Comparison of ENCODE assay signal across 8 cellular contexts in genomic region chr19:12294308-12295158, GRCh38. TPM values are rescaled to one million over a fixed set of nuclear protein-coding genes. Genes with fewer than 3 reads are reported as not detected.
DNase-seq lines count a peak whose midpoint lies in the region; ATAC-seq, FAIRE-seq and TF ChIP-seq lines count a peak whose summit lies in the region.

Gene ZNF44 (minus strand): TSS chr19:12294883. CDS start chr19:12294694, 189 bp downstream.

- ATAC-seq in HG02763 (IDR thresholded peaks at IDR 0.05; ENCODE audit: unreplicated experiment) (peak; percentile 92), T-helper 17 cell (peak; percentile 98), right cardiac atrium (peak; percentile 99)

- no peak for TF ChIP-seq CTCF in uterus (IDR thresholded peaks at IDR 0.05)

- peak within 1 kb of the TSS; percentile 96 for H3K27ac Mint-ChIP-seq in T-helper 17 cell

- FAIRE-seq in GM12891 (lab: Jason Lieb, UNC) = peak; percentile 95

- H3K27me3 Mint-ChIP-seq in T-helper 17 cell = no peaks in the 10 kb centered on the region

- intact Hi-C loops in right cardiac atrium (cut with DNase I) = no loop called here
- intact Hi-C loops in uterus (cut with DNase I; ENCODE audit: low total_unique reads) = no loop called here

- H3K4me1 Mint-ChIP-seq in T-helper 17 cell = peaks cover 30% of the 10 kb centered on the region

- no peaks in the 10 kb centered on the region for H3K36me3 ChIP-seq in uterus

- H3K9me3 ChIP-seq in T-helper 17 cell (ENCODE audit: control insufficient read depth, low read length, poor library complexity, severe bottlenecking) = no peaks in the 10 kb centered on the region
- no peaks in the 10 kb centered on the region for H3K9me3 ChIP-seq in right cardiac atrium (ENCODE audit: control insufficient read depth, low read length)
- no peaks in the 10 kb centered on the region for H3K9me3 ChIP-seq in uterus

- no peaks in the 10 kb centered on the region for H3K27me3 ChIP-seq in right cardiac atrium (ENCODE audit: control insufficient read depth, insufficient read depth)
- no peaks in the 10 kb centered on the region for H3K27me3 ChIP-seq in uterus

- DNase-seq in GM12891 (ENCODE audit: insufficient read length, low spot score) (peak; percentile 92), NCI-H1436 (lab: John Stamatoyannopoulos, UW) (peak; percentile 72), T-helper 17 cell (peak; percentile 77 to 89 (median 87)), anterior cingulate cortex (lab: John Stamatoyannopoulos, UW) (peak; percentile 58 to 99 (median 96)), right cardiac atrium (peak; percentile 97 to 99 (median 99)), pulmonary artery endothelial cell (ENCODE audit: low read depth, low spot score) (peak; percentile 77), uterus (peak; percentile 97 to 98)

- peaks cover 4% of the 10 kb centered on the region for H3K36me3 Mint-ChIP-seq in T-helper 17 cell (ENCODE audit: low read depth)

- under 1% methylated on average over 64 of the region's 64 CpGs for WGBS in right cardiac atrium

- H3K4me3 Mint-ChIP-seq in T-helper 17 cell = peak within 1 kb of the TSS; percentile 98

- H3K4me1 ChIP-seq in right cardiac atrium (ENCODE audit: control insufficient read depth, insufficient read depth, low read length) = peaks cover 7% of the 10 kb centered on the region
- H3K4me1 ChIP-seq in uterus = peaks cover 0 to 6% of the 10 kb centered on the region in 2 donors

- TF ChIP-seq POLR2A in GM12891 (IDR thresholded peaks at IDR 0.05; ENCODE audit: low read depth, low read length) = peak; percentile 58; the same call in 1 of the 2 replicates
- TF ChIP-seq POLR2A in uterus (IDR thresholded peaks at IDR 0.05) = peak; percentile 63 to 81

- H3K27ac ChIP-seq in right cardiac atrium (ENCODE audit: low read length) (peak within 1 kb of the TSS; percentile 82), uterus (peak within 1 kb of the TSS; percentile 78 to 86)

- H3K4me3 ChIP-seq in right cardiac atrium (ENCODE audit: low read length) (peak within 1 kb of the TSS; percentile 47), uterus (peak within 1 kb of the TSS; percentile 58 to 84)

TF ChIP-seq in GM12891, 5 proteins besides CTCF, POLR2A, EP300 and RAD21:
- TF ChIP-seq POLR2AphosphoS5 (IDR thresholded peaks at IDR 0.05; ENCODE audit: low read depth, low read length) = peak; percentile 48; the same call in 1 of the 2 replicates
- peak; percentile 35; the same call in 1 of the 2 replicates for TF ChIP-seq SPI1 (IDR thresholded peaks at IDR 0.05; ENCODE audit: low read depth, low read length)
- no peak for TF ChIP-seq TAF1 (IDR thresholded peaks at IDR 0.05; ENCODE audit: low read depth, low read length)
- no peak for TF ChIP-seq POU2F2 (IDR thresholded peaks at IDR 0.05; ENCODE audit: low read depth, low read length)
- no peak for TF ChIP-seq PAX5 (IDR thresholded peaks at IDR 0.05; ENCODE audit: insufficient read depth, low read length, severe bottlenecking)

RNA-seq across cellular contexts. Expression of gene ZNF44, which starts in this region (rescaled TPM):
- polyA plus RNA-seq in GM12891 (2012; ENCODE audit: low read depth, missing spikeins) = 2.3 TPM
- total RNA-seq in T-helper 17 cell = 10 to 100 TPM; 20.7 to 35.5 TPM
- total RNA-seq in right cardiac atrium = 10 to 100 TPM in 1 of 4 donors, 1 to 10 TPM in 3; 8.9 to 13.1 (median 9.5) TPM
- polyA plus RNA-seq in right cardiac atrium = 5.3 TPM
- 5.0 and 6.7 TPM in 2 replicates for total RNA-seq in pulmonary artery endothelial cell
- total RNA-seq in uterus = 10 to 100 TPM in 2 of 4 donors, 1 to 10 TPM in 2; 5.0 to 29.7 (median 15.2) TPM

Comparison
In these comparisons a context has a peak if more than half of its experiments do, and no peak if none do; other contexts are left out.
1. Peak in every context shown above with its lines: DNase-seq, ATAC-seq, H3K4me3 ChIP-seq and H3K27ac ChIP-seq.